22 cellular contexts compared by ENCODE assay signal in genomic region chrY:17277056-17277455, GRCh38.
"Had no signal": no experiment of that assay in that cellular context is flagged by ENCODE, and none has a peak within 500 bp of the region (broad histone marks: within the 10 kb centered on the region; RNA-seq: fewer than 3 reads in every experiment).

No MANE protein-coding gene starts in this region.

- H3K27me3 Mint-ChIP-seq: naive B cell; stimulated activated memory B cell treated with anti-CD40 and anti-IgM and Interleukin-4, amounts not matched to agents 10 μg/mL and 1 μg/mL and 100 μg/mL, for 72 hours had no signal

- H3K9me3 Mint-ChIP-seq: naive B cell; nephron; stimulated activated memory B cell treated with anti-CD40 and anti-IgM and Interleukin-4, amounts not matched to agents 10 μg/mL and 1 μg/mL and 100 μg/mL, for 72 hours had no signal

- H3K36me3 Mint-ChIP-seq: naive B cell; stimulated activated memory B cell treated with anti-CD40 and anti-IgM and Interleukin-4, amounts not matched to agents 10 μg/mL and 1 μg/mL and 100 μg/mL, for 72 hours had no signal

- H3K4me1 Mint-ChIP-seq: naive B cell; nephron; stimulated activated memory B cell treated with anti-CD40 and anti-IgM and Interleukin-4, amounts not matched to agents 10 μg/mL and 1 μg/mL and 100 μg/mL, for 72 hours had no signal

- H3K4me3 Mint-ChIP-seq: naive B cell; nephron; stimulated activated memory B cell treated with anti-CD40 and anti-IgM and Interleukin-4, amounts not matched to agents 10 μg/mL and 1 μg/mL and 100 μg/mL, for 72 hours had no signal

- H3K27ac Mint-ChIP-seq: naive B cell; nephron; stimulated activated memory B cell treated with anti-CD40 and anti-IgM and Interleukin-4, amounts not matched to agents 10 μg/mL and 1 μg/mL and 100 μg/mL, for 72 hours had no signal

- DNase-seq: colonic mucosa; dermis blood vessel endothelial cell; erythroblast; head of caudate nucleus; kidney; left cardiac atrium; left ventricle myocardium superior; mesendoderm; naive B cell; occipital lobe; pancreas; retina; right lobe of liver; spleen; stimulated activated CD4-positive, alpha-beta T cell treated with anti-CD3 and anti-CD28 coated beads, Interleukin-15, amount 100 ng/mL, for 24 hours; stimulated activated CD4-positive, alpha-beta T cell treated with anti-CD3 and anti-CD28 coated beads, Interleukin-1b, Interleukin-23, amount 100 ng/mL, for 48 hours; stimulated activated CD4-positive, alpha-beta T cell treated with anti-CD3 and anti-CD28 coated beads, Interleukin-4, amount 100 ng/mL, for 24 hours; stomach; substantia nigra; transverse colon had no signal
